ENCODE assay signal across 19 cellular contexts in the genomic region with DNA sequence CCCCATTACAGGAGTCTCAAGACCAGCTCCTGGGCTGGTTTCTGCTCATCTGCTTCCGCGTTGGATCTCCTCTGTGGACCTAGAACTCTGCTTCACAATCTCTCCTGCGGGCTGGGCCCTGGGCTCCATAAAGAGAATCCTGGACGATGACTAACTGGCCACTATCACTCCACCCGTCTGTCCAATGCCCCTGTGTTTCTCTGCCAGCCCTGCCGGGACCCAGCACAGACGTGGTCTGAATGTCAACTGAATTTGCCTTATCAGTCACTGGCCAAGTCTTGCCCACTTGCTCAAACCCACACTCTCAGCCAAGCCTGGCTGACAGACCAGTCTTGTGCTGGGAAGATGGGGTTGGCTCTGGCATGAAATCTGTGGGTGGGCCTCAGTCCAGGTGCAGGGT. TPM values are rescaled to one million over a fixed set of nuclear protein-coding genes. Genes with fewer than 3 reads are reported as not detected.
A peak's percentile ranks its signal among the peaks of the same experiment; 100 is the strongest.
DNase-seq lines count a peak whose midpoint lies in the region; FAIRE-seq and TF ChIP-seq lines count a peak whose summit lies in the region.
"Had no signal": no experiment of that assay in that cellular context is flagged by ENCODE, and none has a peak within 500 bp of the region (broad histone marks: within the 10 kb centered on the region; RNA-seq: fewer than 3 reads in every experiment).

No MANE protein-coding gene starts in this region.

- peaks cover 10% of the 10 kb centered on the region for H3K36me3 Mint-ChIP-seq in astrocyte (ENCODE audit: low read depth, unreplicated experiment)

- H3K4me1 ChIP-seq in astrocyte (ENCODE audit: insufficient read depth, low read length) (peaks cover 24% of the 10 kb centered on the region), mesodermal cell (ENCODE audit: control insufficient read depth, insufficient read depth, low read length, poor library complexity, severe bottlenecking) (peaks cover 23% of the 10 kb centered on the region), skeletal muscle satellite cell (ENCODE audit: control insufficient read depth, insufficient read depth, low read length) (peaks cover 29% of the 10 kb centered on the region), Karpas-422 (ENCODE audit: low read length) (no peaks in the 10 kb centered on the region)

- H2AFZ ChIP-seq in astrocyte (ENCODE audit: low read depth, low read length) (no peak overlapping the region), Karpas-422 (ENCODE audit: low read length) (no peak overlapping the region)

- H3K4me1 Mint-ChIP-seq in astrocyte (ENCODE audit: low read depth, unreplicated experiment): peaks cover 26% of the 10 kb centered on the region

- TF ChIP-seq CTCF in astrocyte (IDR thresholded peaks at IDR 0.05; ENCODE audit: insufficient read depth, low read depth, low read length) (no peak), GM20000 (IDR thresholded peaks at IDR 0.05; ENCODE audit: extremely low read depth, missing control alignments) (no peak)

- DNase-seq in HT1080 (ENCODE audit: low read depth) (peak; percentile 64), astrocyte (ENCODE audit: low read depth) (peak; percentile 65), Karpas-422 (no peak), NCI-H2227 treated with DMSO at 0.1 percent for 48 hours (lab: John Stamatoyannopoulos, UW) (no peak), GM20000 (ENCODE audit: low spot score) (no peak), ACHN (no peak)
- DNase-seq: activated CD4-positive, CD25-positive, alpha-beta regulatory T cell treated with anti-CD3 and anti-CD28 coated beads, Interleukin-2, amount 50 U/mL, for 72 hours; activated gamma-delta T cell; BE2C; dermis blood vessel endothelial cell; glutamatergic neuron; immature natural killer cell; mammary epithelial cell; NCI-H2081; transverse colon had no signal

- peaks cover 31% of the 10 kb centered on the region for H4K20me1 ChIP-seq in astrocyte (ENCODE audit: insufficient read depth, low read length)
- H4K20me1 ChIP-seq in Karpas-422 (ENCODE audit: insufficient read depth, low read depth, low read length): no peaks in the 10 kb centered on the region

- WGBS in mesodermal cell (ENCODE audit: insufficient coverage in 2 of 2), 2 experiments: 93 to 96% methylated on average over 4 to 5 of the region's 7 CpGs

- H3K9me2 ChIP-seq in Karpas-422 (replicated peaks; ENCODE audit: insufficient read depth, low read length): no peaks in the 10 kb centered on the region

- peak overlapping the region; percentile 10 for H3K27ac ChIP-seq in astrocyte (ENCODE audit: low read depth, low read length)
- peak overlapping the region; percentile 10 for H3K27ac ChIP-seq in mesodermal cell (ENCODE audit: low read depth, low read length, severe bottlenecking)
- no peak overlapping the region for H3K27ac ChIP-seq in Karpas-422 (ENCODE audit: low read length)
- H3K27ac ChIP-seq: Peyer's patch, transverse colon had no signal

- H3K9me3 Mint-ChIP-seq in astrocyte (ENCODE audit: unreplicated experiment): peaks cover 5% of the 10 kb centered on the region
- H3K9me3 Mint-ChIP-seq: immature natural killer cell had no signal

- H3K4me2 ChIP-seq in astrocyte (ENCODE audit: low read length): peak overlapping the region; percentile 56
- peak overlapping the region; percentile 19 for H3K4me2 ChIP-seq in skeletal muscle satellite cell (ENCODE audit: low read length)
- no peak overlapping the region for H3K4me2 ChIP-seq in Karpas-422 (ENCODE audit: low read depth, low read length, poor library complexity, severe bottlenecking)

- in situ Hi-C loops in ACHN (cut with HindIII; ENCODE audit: low pct_ligation_motif_present, low pct_unique_long_range_greater_than_20kb, low sequenced_read_pairs): no loop called here

- peak overlapping the region; percentile 75 for H3K27ac Mint-ChIP-seq in astrocyte (ENCODE audit: unreplicated experiment)
- H3K27ac Mint-ChIP-seq: immature natural killer cell had no signal

- no peak overlapping the region for H3K4me3 Mint-ChIP-seq in astrocyte (ENCODE audit: unreplicated experiment)
- H3K4me3 Mint-ChIP-seq: immature natural killer cell had no signal

- no peaks in the 10 kb centered on the region for H3K27me3 ChIP-seq in astrocyte (ENCODE audit: insufficient read depth, low read length)
- H3K27me3 ChIP-seq in skeletal muscle satellite cell (ENCODE audit: control insufficient read depth, insufficient read depth, low read length): no peaks in the 10 kb centered on the region
- no peaks in the 10 kb centered on the region for H3K27me3 ChIP-seq in Karpas-422 (ENCODE audit: low read length)
- H3K27me3 ChIP-seq: BE2C, Peyer's patch, transverse colon had no signal

- H3K4me3 ChIP-seq in astrocyte (ENCODE audit: insufficient read depth, low read depth, low read length): no peak overlapping the region
- H3K4me3 ChIP-seq in mesodermal cell (ENCODE audit: extremely low read depth, insufficient read depth, low read length, poor library complexity, severe bottlenecking): no peak overlapping the region
- H3K4me3 ChIP-seq in skeletal muscle satellite cell (ENCODE audit: low read length): no peak overlapping the region
- no peak overlapping the region for H3K4me3 ChIP-seq in Karpas-422 (ENCODE audit: low read length)
- H3K4me3 ChIP-seq: Peyer's patch, transverse colon had no signal

- H3K9me3 ChIP-seq in astrocyte (ENCODE audit: insufficient read depth, low read depth, low read length) (no peaks in the 10 kb centered on the region), mesodermal cell (ENCODE audit: control insufficient read depth, low read length) (no peaks in the 10 kb centered on the region), skeletal muscle satellite cell (replicated peaks; ENCODE audit: low read length) (no peaks in the 10 kb centered on the region), Karpas-422 (ENCODE audit: low read length) (no peaks in the 10 kb centered on the region)
- H3K9me3 ChIP-seq: BE2C, Peyer's patch, transverse colon had no signal

- no peaks in the 10 kb centered on the region for H3K27me3 Mint-ChIP-seq in astrocyte (ENCODE audit: low read depth, unreplicated experiment)

- H3K36me3 ChIP-seq in astrocyte (ENCODE audit: insufficient read depth, low read length): no peaks in the 10 kb centered on the region
- peaks cover 47% of the 10 kb centered on the region for H3K36me3 ChIP-seq in mesodermal cell (ENCODE audit: control insufficient read depth, insufficient read depth, low read length)
- H3K36me3 ChIP-seq in skeletal muscle satellite cell (ENCODE audit: insufficient read depth, low read length): peaks cover 6% of the 10 kb centered on the region
- no peaks in the 10 kb centered on the region for H3K36me3 ChIP-seq in Karpas-422 (ENCODE audit: insufficient read depth, low read length)
- H3K36me3 ChIP-seq: BE2C, Peyer's patch, transverse colon had no signal

- no peak overlapping the region for H3K9ac ChIP-seq in astrocyte (ENCODE audit: low read length)
- H3K9ac ChIP-seq in skeletal muscle satellite cell (ENCODE audit: low read depth, low read length): no peak overlapping the region
- H3K9ac ChIP-seq in Karpas-422 (ENCODE audit: low read length): no peak overlapping the region

- peaks cover 22% of the 10 kb centered on the region for H3K79me2 ChIP-seq in astrocyte (ENCODE audit: insufficient read depth, low read length)
- H3K79me2 ChIP-seq in Karpas-422 (ENCODE audit: low read length): no peaks in the 10 kb centered on the region

- no peak for FAIRE-seq in astrocyte (lab: Jason Lieb, UNC)
- FAIRE-seq: HepG2 had no signal

RNA-seq across cellular contexts. Expression of gene KIF3C, which starts 17.4 kb away (rescaled TPM):
- 10.2 and 17.5 TPM in 2 replicates for total RNA-seq in HT1080 (2014; rRNA removed; shearing (Covaris generic))
- polyA plus RNA-seq in HT1080 (2015; cell fraction: cytosol; rRNA removed): 11.4 and 12.8 TPM in 2 replicates
- polyA plus RNA-seq in HT1080 (2015; cell fraction: nucleus; rRNA removed): 6.9 and 7.2 TPM in 2 replicates
- total RNA-seq in astrocyte: 37.6 and 38.7 TPM in 2 replicates
- 48.1 TPM for polyA plus RNA-seq in mesodermal cell (2013, experiment 1 of 2)
- polyA plus RNA-seq in mesodermal cell (2013, experiment 2 of 2): 37.7 TPM
- total RNA-seq in skeletal muscle satellite cell (2012; rRNA removed): 6.8 and 8.7 TPM in 2 replicates
- total RNA-seq in Karpas-422 (2014; rRNA removed; shearing (Covaris generic); ENCODE audit: low replicate concordance): 0.90 and 1.2 TPM in 2 replicates

Comparison
In these comparisons a context has a peak if more than half of its experiments do, and no peak if none do; other contexts are left out.
1. DNase-seq: peak in HT1080 (single experiment) and astrocyte (single experiment); none in Karpas-422 (single experiment), NCI-H2227 treated with DMSO at 0.1 percent for 48 hours (single experiment), GM20000 (single experiment) and ACHN (single experiment).